ENCODE assay signal across 23 cellular contexts in the genomic region with DNA sequence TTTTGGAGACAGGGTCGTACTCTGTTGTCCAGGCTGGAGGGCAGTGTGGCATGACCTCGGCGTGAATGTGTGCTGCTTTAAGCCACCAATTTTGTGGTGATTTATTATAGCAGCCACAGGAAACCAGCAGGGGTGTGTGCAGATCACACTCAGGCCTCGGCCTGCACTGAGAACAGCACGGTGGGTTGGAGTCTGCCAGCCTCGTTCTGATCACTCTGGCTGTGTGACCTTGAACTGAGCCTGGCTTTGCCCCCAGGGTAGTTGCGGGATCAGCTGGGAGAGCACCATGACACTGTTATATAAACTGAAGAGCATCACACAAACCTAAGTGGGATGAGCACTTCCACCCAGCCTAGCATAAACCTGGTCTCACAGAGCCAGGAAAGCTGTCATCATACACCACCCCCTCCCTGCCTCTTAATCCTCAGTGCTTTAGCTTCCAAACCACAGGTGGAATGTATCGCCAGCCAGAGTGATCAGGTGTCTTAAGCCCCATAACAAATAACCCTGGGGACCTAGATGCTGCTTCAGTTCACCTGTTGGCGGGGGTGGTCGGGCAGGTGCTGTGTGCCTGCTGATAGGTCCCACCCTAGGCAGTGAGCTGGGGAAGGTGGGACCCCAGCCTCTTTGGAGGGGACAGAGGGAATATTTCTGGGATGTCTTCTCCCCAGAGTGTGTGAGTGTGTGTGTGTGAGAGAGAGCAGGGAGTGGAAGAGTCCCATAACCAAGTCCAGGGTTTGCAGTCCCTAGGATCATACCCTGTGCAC. TPM values are rescaled to one million over a fixed set of nuclear protein-coding genes. Genes with fewer than 3 reads are reported as not detected.
DNase-seq lines count a peak whose midpoint lies in the region; ATAC-seq, FAIRE-seq and TF ChIP-seq lines count a peak whose summit lies in the region.
"Had no signal": no experiment of that assay in that cellular context is flagged by ENCODE, and none has a peak within 500 bp of the region (broad histone marks: within the 10 kb centered on the region; RNA-seq: fewer than 3 reads in every experiment).

No MANE protein-coding gene starts in this region.

- WGBS in heart right ventricle, 2 donors = 50 to 54% methylated on average over 10 of the region's 10 CpGs
- 61 to 66% methylated on average over 10 of the region's 10 CpGs for WGBS in testis, 2 donors

- H3K27me3 ChIP-seq in heart right ventricle (peaks cover 0 to 23% (median under 1%) of the 10 kb centered on the region in 7 donors), testis (no peaks in the 10 kb centered on the region)

- no peak for TF ChIP-seq CTCF in heart right ventricle (IDR thresholded peaks at IDR 0.05)
- TF ChIP-seq CTCF in testis (IDR thresholded peaks at IDR 0.05) = no peak

- FAIRE-seq in urothelium cell line (lab: Jason Lieb, UNC) = no peak
- no peak for FAIRE-seq in frontal cortex (lab: Jason Lieb, UNC)
- FAIRE-seq: D721Med, pancreas had no signal

- H3K4me3 ChIP-seq in heart right ventricle (no peak overlapping the region), testis (no peak overlapping the region)
- H3K4me3 ChIP-seq: GM23248, pancreas, tibial nerve had no signal

- ATAC-seq in heart right ventricle = peak; percentile 14 to 61 (median 32)
- ATAC-seq: pancreas, sciatic nerve had no signal

- no peak for TF ChIP-seq POLR2A in testis (IDR thresholded peaks at IDR 0.05)

- H3K27ac ChIP-seq in heart right ventricle (peak overlapping the region in 9 of 10 donors; percentile 30 to 89 (median 72)), testis (peak overlapping the region; percentile 54 to 70)
- H3K27ac ChIP-seq: GM23248, pancreas, tibial nerve had no signal

- H3K4me1 ChIP-seq in heart right ventricle (peaks cover 14 to 100% (median 88%) of the 10 kb centered on the region in 9 donors), testis (peaks cover 8% of the 10 kb centered on the region)
- H3K4me1 ChIP-seq: pancreas, tibial nerve had no signal

- H3K9me3 ChIP-seq in heart right ventricle = no peaks in the 10 kb centered on the region
- no peaks in the 10 kb centered on the region for H3K9me3 ChIP-seq in testis
- H3K9me3 ChIP-seq: pancreas, tibial nerve had no signal

- peaks cover 0 to 2% (median 0%) of the 10 kb centered on the region in 9 donors for H3K36me3 ChIP-seq in heart right ventricle
- no peaks in the 10 kb centered on the region for H3K36me3 ChIP-seq in testis (ENCODE audit: low read depth, missing control alignments)
- H3K36me3 ChIP-seq: pancreas, tibial nerve had no signal

- DNase-seq in NCI-H524 (lab: John Stamatoyannopoulos, UW) (peak; percentile 32 to 57), NCI-H524 treated with DMSO at 0.1 percent for 48 hours (lab: John Stamatoyannopoulos, UW) (no peak), NCI-H69 (lab: John Stamatoyannopoulos, UW) (peak; percentile 52), heart right ventricle (no peak), testis (no peak), urothelium cell line (ENCODE audit: low spot score) (no peak), NOMO-1 treated with DMSO at 0.1 percent for 48 hours (lab: John Stamatoyannopoulos, UW; ENCODE audit: unreplicated experiment) (no peak), frontal cortex (ENCODE audit: low spot score in 2 of 2) (no peak)
- DNase-seq: 8988T; activated CD4-positive, alpha-beta T cell treated with anti-CD3 and anti-CD28 coated beads, Interleukin-2, amount 10 ng/mL, durations not matched to agents 7 days and 5 days; activated gamma-delta T cell; amniotic stem cell; GDM1; glutamatergic neuron; GM23248; mammary epithelial cell; NCI-H345; pancreas; SHP77; stimulated activated naive CD8-positive, alpha-beta T cell treated with anti-CD3 and anti-CD28 coated beads, Interleukin-15, Interleukin-2, amounts not matched to agents 100 U/mL and 50 U/mL, for 24 hours had no signal

- intact Hi-C loops in heart right ventricle (cut with DNase I) = loop anchor here in 1 of 10 donors (5.0 kb wide), 1 partner anchor 129 kb away; no protein-coding TSS in a partner anchor
- intact Hi-C loops in testis (cut with DNase I; ENCODE audit: low total_unique reads) = no loop called here

RNA-seq across cellular contexts. Expression of a gene that starts 28.6 kb away (rescaled TPM):
- total RNA-seq in heart right ventricle (100 to 1,000 TPM; 336 to 821 (median 630) TPM), testis (100 to 1,000 TPM; 375 to 444 TPM), frontal cortex (230 TPM)
- polyA plus RNA-seq in heart right ventricle (100 to 1,000 TPM; 286 to 507 TPM), testis (ENCODE audit: insufficient read depth, low read depth, low replicate concordance) (142 TPM)

RNA-seq across cellular contexts. Expression of a gene that starts 43.9 kb away (rescaled TPM):
- 10 to 100 TPM in 8 of 10 donors, 1 to 10 TPM in 2; 8.9 to 16.0 (median 11.8) TPM for total RNA-seq in heart right ventricle
- polyA plus RNA-seq in heart right ventricle = 10 to 100 TPM; 11.8 to 18.9 TPM
- total RNA-seq in testis = 10 to 100 TPM; 71.2 to 77.5 TPM
- 21.6 TPM for polyA plus RNA-seq in testis (ENCODE audit: insufficient read depth, low read depth, low replicate concordance)
- 15.9 TPM for total RNA-seq in frontal cortex

Comparison
In these comparisons a context has a peak if more than half of its experiments do, and no peak if none do; other contexts are left out.
1. DNase-seq: peak in NCI-H524 (2 of 2) and NCI-H69 (single experiment); none in NCI-H524 treated with DMSO at 0.1 percent for 48 hours (single experiment), heart right ventricle (0 of 2), testis (single experiment), urothelium cell line (single experiment), NOMO-1 treated with DMSO at 0.1 percent for 48 hours (single experiment) and frontal cortex (0 of 2).